1 cellular context compared by ENCODE assay signal in the genomic region with DNA sequence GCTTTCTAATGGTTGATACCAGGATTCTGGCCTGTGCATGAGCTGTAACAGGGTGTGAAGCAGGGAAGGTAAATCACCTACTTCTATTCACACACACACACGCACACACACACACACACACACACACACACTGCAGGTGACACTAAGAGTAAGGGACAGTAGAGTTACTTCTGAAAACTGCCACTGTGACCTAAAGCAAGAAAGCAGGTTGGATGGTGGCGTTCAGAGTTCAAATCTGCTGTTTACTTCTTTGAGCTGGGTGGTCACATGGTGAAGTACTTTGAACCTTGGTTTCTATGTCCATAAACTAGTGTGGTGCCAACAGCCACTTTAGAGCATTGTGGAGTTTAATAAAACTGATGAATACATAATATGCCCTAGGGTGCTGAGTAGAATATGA.
TF ChIP-seq lines count a peak whose summit lies in the region.

No MANE protein-coding gene starts in this region.

TF ChIP-seq in HepG2, 621 proteins besides CTCF, POLR2A, EP300 and RAD21 (continued from another document and continues in another):
- TF ChIP-seq, protein P1, sequence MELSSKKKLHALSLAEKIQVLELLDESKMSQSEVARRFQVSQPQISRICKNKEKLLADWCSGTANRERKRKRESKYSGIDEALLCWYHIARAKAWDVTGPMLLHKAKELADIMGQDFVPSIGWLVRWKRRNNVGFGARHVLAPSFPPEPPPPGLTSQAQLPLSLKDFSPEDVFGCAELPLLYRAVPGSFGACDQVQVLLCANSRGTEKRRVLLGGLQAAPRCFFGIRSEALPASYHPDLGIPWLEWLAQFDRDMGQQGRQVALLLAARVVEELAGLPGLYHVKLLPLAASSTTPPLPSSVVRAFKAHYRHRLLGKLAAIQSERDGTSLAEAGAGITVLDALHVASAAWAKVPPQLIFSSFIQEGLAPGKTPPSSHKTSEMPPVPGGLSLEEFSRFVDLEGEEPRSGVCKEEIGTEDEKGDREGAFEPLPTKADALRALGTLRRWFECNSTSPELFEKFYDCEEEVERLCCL (CRISPR knock-in tag; IDR thresholded peaks at IDR 0.05; ENCODE audit: borderline replicate concordance): no peak; the same call in 1 of the 2 replicates
- no peak for TF ChIP-seq ZNF879 (CRISPR knock-in tag; IDR thresholded peaks at IDR 0.05)
- TF ChIP-seq, protein P2, sequence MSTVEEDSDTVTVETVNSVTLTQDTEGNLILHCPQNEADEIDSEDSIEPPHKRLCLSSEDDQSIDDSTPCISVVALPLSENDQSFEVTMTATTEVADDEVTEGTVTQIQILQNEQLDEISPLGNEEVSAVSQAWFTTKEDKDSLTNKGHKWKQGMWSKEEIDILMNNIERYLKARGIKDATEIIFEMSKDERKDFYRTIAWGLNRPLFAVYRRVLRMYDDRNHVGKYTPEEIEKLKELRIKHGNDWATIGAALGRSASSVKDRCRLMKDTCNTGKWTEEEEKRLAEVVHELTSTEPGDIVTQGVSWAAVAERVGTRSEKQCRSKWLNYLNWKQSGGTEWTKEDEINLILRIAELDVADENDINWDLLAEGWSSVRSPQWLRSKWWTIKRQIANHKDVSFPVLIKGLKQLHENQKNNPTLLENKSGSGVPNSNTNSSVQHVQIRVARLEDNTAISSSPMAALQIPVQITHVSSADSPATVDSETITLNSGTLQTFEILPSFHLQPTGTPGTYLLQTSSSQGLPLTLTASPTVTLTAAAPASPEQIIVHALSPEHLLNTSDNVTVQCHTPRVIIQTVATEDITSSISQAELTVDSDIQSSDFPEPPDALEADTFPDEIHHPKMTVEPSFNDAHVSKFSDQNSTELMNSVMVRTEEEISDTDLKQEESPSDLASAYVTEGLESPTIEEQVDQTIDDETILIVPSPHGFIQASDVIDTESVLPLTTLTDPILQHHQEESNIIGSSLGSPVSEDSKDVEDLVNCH (CRISPR knock-in tag; IDR thresholded peaks at IDR 0.05): no peak
- peak; percentile 42 for TF ChIP-seq ASH2L (IDR thresholded peaks at IDR 0.05; ENCODE audit: insufficient read length, low read depth, low read length)
- TF ChIP-seq ZNF354B (CRISPR knock-in tag; IDR thresholded peaks at IDR 0.05): no peak
- no peak for TF ChIP-seq RAD51 (IDR thresholded peaks at IDR 0.05; ENCODE audit: borderline replicate concordance)
- TF ChIP-seq, protein P3, sequence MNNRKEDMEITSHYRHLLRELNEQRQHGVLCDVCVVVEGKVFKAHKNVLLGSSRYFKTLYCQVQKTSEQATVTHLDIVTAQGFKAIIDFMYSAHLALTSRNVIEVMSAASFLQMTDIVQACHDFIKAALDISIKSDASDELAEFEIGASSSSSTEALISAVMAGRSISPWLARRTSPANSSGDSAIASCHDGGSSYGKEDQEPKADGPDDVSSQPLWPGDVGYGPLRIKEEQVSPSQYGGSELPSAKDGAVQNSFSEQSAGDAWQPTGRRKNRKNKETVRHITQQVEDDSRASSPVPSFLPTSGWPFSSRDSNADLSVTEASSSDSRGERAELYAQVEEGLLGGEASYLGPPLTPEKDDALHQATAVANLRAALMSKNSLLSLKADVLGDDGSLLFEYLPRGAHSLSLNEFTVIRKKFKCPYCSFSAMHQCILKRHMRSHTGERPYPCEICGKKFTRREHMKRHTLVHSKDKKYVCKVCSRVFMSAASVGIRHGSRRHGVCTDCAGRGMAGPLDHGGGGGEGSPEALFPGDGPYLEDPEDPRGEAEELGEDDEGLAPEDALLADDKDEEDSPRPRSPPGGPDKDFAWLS (CRISPR knock-in tag; IDR thresholded peaks at IDR 0.05; ENCODE audit: borderline replicate concordance): no peak
- no peak for TF ChIP-seq ZNF235 (CRISPR knock-in tag; IDR thresholded peaks at IDR 0.05; ENCODE audit: borderline replicate concordance)
- no peak for TF ChIP-seq ZNF274 (CRISPR knock-in tag; IDR thresholded peaks at IDR 0.05)
- TF ChIP-seq SETDB1 (CRISPR knock-in tag; IDR thresholded peaks at IDR 0.05; ENCODE audit: borderline replicate concordance): no peak
- peak; percentile 64; the same call in 1 of the 2 replicates for TF ChIP-seq ZNF644 (CRISPR knock-in tag; IDR thresholded peaks at IDR 0.05; ENCODE audit: low read depth)
- no peak for TF ChIP-seq STAT5B (CRISPR knock-in tag; IDR thresholded peaks at IDR 0.05)
- no peak for TF ChIP-seq ZNF878 (CRISPR knock-in tag; IDR thresholded peaks at IDR 0.05)
- no peak for TF ChIP-seq ZNF747 (CRISPR knock-in tag; IDR thresholded peaks at IDR 0.05; ENCODE audit: borderline replicate concordance)
- no peak for TF ChIP-seq ZSCAN30 (CRISPR knock-in tag; IDR thresholded peaks at IDR 0.05)
- TF ChIP-seq, protein P4, sequence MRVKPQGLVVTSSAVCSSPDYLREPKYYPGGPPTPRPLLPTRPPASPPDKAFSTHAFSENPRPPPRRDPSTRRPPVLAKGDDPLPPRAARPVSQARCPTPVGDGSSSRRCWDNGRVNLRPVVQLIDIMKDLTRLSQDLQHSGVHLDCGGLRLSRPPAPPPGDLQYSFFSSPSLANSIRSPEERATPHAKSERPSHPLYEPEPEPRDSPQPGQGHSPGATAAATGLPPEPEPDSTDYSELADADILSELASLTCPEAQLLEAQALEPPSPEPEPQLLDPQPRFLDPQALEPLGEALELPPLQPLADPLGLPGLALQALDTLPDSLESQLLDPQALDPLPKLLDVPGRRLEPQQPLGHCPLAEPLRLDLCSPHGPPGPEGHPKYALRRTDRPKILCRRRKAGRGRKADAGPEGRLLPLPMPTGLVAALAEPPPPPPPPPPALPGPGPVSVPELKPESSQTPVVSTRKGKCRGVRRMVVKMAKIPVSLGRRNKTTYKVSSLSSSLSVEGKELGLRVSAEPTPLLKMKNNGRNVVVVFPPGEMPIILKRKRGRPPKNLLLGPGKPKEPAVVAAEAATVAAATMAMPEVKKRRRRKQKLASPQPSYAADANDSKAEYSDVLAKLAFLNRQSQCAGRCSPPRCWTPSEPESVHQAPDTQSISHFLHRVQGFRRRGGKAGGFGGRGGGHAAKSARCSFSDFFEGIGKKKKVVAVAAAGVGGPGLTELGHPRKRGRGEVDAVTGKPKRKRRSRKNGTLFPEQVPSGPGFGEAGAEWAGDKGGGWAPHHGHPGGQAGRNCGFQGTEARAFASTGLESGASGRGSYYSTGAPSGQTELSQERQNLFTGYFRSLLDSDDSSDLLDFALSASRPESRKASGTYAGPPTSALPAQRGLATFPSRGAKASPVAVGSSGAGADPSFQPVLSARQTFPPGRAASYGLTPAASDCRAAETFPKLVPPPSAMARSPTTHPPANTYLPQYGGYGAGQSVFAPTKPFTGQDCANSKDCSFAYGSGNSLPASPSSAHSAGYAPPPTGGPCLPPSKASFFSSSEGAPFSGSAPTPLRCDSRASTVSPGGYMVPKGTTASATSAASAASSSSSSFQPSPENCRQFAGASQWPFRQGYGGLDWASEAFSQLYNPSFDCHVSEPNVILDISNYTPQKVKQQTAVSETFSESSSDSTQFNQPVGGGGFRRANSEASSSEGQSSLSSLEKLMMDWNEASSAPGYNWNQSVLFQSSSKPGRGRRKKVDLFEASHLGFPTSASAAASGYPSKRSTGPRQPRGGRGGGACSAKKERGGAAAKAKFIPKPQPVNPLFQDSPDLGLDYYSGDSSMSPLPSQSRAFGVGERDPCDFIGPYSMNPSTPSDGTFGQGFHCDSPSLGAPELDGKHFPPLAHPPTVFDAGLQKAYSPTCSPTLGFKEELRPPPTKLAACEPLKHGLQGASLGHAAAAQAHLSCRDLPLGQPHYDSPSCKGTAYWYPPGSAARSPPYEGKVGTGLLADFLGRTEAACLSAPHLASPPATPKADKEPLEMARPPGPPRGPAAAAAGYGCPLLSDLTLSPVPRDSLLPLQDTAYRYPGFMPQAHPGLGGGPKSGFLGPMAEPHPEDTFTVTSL (CRISPR knock-in tag; IDR thresholded peaks at IDR 0.05; ENCODE audit: borderline replicate concordance): peak; percentile 55; the same call in 1 of the 2 replicates
- peak; percentile 35; the same call in 1 of the 2 replicates for TF ChIP-seq ZSCAN25 (CRISPR knock-in tag; IDR thresholded peaks at IDR 0.05)
- no peak for TF ChIP-seq ZKSCAN8 (CRISPR knock-in tag; IDR thresholded peaks at IDR 0.05; ENCODE audit: borderline replicate concordance)
- TF ChIP-seq PCBP2 (optimal IDR thresholded peaks at IDR 0.05; ENCODE audit: low read depth, low read length, poor library complexity, severe bottlenecking): no peak
- peak; percentile 70 for TF ChIP-seq FOXK2 (IDR thresholded peaks at IDR 0.05)
- TF ChIP-seq, protein P5, sequence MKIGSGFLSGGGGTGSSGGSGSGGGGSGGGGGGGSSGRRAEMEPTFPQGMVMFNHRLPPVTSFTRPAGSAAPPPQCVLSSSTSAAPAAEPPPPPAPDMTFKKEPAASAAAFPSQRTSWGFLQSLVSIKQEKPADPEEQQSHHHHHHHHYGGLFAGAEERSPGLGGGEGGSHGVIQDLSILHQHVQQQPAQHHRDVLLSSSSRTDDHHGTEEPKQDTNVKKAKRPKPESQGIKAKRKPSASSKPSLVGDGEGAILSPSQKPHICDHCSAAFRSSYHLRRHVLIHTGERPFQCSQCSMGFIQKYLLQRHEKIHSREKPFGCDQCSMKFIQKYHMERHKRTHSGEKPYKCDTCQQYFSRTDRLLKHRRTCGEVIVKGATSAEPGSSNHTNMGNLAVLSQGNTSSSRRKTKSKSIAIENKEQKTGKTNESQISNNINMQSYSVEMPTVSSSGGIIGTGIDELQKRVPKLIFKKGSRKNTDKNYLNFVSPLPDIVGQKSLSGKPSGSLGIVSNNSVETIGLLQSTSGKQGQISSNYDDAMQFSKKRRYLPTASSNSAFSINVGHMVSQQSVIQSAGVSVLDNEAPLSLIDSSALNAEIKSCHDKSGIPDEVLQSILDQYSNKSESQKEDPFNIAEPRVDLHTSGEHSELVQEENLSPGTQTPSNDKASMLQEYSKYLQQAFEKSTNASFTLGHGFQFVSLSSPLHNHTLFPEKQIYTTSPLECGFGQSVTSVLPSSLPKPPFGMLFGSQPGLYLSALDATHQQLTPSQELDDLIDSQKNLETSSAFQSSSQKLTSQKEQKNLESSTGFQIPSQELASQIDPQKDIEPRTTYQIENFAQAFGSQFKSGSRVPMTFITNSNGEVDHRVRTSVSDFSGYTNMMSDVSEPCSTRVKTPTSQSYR (CRISPR knock-in tag; IDR thresholded peaks at IDR 0.05; ENCODE audit: borderline replicate concordance): no peak
- TF ChIP-seq GTF2F1 (IDR thresholded peaks at IDR 0.05; ENCODE audit: low read length): no peak
- TF ChIP-seq ZNF251 (CRISPR knock-in tag; IDR thresholded peaks at IDR 0.05): no peak
- TF ChIP-seq RFX3 (CRISPR knock-in tag; IDR thresholded peaks at IDR 0.05): no peak
- TF ChIP-seq, protein P6, sequence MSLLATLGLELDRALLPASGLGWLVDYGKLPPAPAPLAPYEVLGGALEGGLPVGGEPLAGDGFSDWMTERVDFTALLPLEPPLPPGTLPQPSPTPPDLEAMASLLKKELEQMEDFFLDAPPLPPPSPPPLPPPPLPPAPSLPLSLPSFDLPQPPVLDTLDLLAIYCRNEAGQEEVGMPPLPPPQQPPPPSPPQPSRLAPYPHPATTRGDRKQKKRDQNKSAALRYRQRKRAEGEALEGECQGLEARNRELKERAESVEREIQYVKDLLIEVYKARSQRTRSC (CRISPR knock-in tag; IDR thresholded peaks at IDR 0.05; ENCODE audit: low read depth): no peak
- no peak for TF ChIP-seq ZNF460 (CRISPR knock-in tag; IDR thresholded peaks at IDR 0.05; ENCODE audit: borderline replicate concordance)
- TF ChIP-seq, protein P7, sequence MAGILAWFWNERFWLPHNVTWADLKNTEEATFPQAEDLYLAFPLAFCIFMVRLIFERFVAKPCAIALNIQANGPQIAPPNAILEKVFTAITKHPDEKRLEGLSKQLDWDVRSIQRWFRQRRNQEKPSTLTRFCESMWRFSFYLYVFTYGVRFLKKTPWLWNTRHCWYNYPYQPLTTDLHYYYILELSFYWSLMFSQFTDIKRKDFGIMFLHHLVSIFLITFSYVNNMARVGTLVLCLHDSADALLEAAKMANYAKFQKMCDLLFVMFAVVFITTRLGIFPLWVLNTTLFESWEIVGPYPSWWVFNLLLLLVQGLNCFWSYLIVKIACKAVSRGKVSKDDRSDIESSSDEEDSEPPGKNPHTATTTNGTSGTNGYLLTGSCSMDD (CRISPR knock-in tag; IDR thresholded peaks at IDR 0.05): no peak
- TF ChIP-seq, protein P8, sequence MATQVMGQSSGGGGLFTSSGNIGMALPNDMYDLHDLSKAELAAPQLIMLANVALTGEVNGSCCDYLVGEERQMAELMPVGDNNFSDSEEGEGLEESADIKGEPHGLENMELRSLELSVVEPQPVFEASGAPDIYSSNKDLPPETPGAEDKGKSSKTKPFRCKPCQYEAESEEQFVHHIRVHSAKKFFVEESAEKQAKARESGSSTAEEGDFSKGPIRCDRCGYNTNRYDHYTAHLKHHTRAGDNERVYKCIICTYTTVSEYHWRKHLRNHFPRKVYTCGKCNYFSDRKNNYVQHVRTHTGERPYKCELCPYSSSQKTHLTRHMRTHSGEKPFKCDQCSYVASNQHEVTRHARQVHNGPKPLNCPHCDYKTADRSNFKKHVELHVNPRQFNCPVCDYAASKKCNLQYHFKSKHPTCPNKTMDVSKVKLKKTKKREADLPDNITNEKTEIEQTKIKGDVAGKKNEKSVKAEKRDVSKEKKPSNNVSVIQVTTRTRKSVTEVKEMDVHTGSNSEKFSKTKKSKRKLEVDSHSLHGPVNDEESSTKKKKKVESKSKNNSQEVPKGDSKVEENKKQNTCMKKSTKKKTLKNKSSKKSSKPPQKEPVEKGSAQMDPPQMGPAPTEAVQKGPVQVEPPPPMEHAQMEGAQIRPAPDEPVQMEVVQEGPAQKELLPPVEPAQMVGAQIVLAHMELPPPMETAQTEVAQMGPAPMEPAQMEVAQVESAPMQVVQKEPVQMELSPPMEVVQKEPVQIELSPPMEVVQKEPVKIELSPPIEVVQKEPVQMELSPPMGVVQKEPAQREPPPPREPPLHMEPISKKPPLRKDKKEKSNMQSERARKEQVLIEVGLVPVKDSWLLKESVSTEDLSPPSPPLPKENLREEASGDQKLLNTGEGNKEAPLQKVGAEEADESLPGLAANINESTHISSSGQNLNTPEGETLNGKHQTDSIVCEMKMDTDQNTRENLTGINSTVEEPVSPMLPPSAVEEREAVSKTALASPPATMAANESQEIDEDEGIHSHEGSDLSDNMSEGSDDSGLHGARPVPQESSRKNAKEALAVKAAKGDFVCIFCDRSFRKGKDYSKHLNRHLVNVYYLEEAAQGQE (IDR thresholded peaks at IDR 0.05; ENCODE audit: borderline replicate concordance in 1 of 2, low read depth in 1 of 2, low read length in 2 of 2): no peak
- no peak for TF ChIP-seq IRX3 (CRISPR knock-in tag; IDR thresholded peaks at IDR 0.05; ENCODE audit: borderline replicate concordance, low read depth)
- peak; percentile 15; the same call in 1 of the 2 replicates for TF ChIP-seq HDAC1 (CRISPR knock-in tag; IDR thresholded peaks at IDR 0.05)
- TF ChIP-seq NKX3-1 (CRISPR knock-in tag; IDR thresholded peaks at IDR 0.05): no peak
- TF ChIP-seq ZNF510 (CRISPR knock-in tag; IDR thresholded peaks at IDR 0.05; ENCODE audit: low read depth): no peak
- 0 out of 2 replicates have a peak, but pooled peaks have one; percentile 52 for TF ChIP-seq ZNF543 (CRISPR knock-in tag; IDR thresholded peaks at IDR 0.05)
- TF ChIP-seq, protein P9, sequence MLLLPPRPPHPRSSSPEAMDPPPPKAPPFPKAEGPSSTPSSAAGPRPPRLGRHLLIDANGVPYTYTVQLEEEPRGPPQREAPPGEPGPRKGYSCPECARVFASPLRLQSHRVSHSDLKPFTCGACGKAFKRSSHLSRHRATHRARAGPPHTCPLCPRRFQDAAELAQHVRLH (CRISPR knock-in tag; IDR thresholded peaks at IDR 0.05; ENCODE audit: borderline replicate concordance, low read depth): peak; percentile 42; the same call in 1 of the 2 replicates
- no peak for TF ChIP-seq SP4 (CRISPR knock-in tag; IDR thresholded peaks at IDR 0.05)
- no peak for TF ChIP-seq SAFB2 (CRISPR knock-in tag; IDR thresholded peaks at IDR 0.05; ENCODE audit: borderline replicate concordance, low read depth)
- no peak for TF ChIP-seq POLR2AphosphoS5 (IDR thresholded peaks at IDR 0.05; ENCODE audit: low read depth, low read length)
- no peak for TF ChIP-seq KLF13 (CRISPR knock-in tag; IDR thresholded peaks at IDR 0.05)
